Comparison of ENCODE assay signal across 8 cellular contexts in genomic region chr3:48685603-48686511, GRCh38. TPM values are rescaled to one million over a fixed set of nuclear protein-coding genes. Genes with fewer than 3 reads are reported as not detected.
DNase-seq lines count a peak whose midpoint lies in the region; ATAC-seq and TF ChIP-seq lines count a peak whose summit lies in the region.

Gene NCKIPSD (minus strand): TSS chr3:48685915. CDS start chr3:48685807, 108 bp downstream.

- POLR2A ChIA-PET in AG04450 (lab: Yijun Ruan, JAX) (interaction anchor here (1.0 to 2.9 kb wide), 4 partner anchors 21 to 31 kb away, joined by 3 to 10 read pairs (median 5); partner anchors contain the start of gene IP6K2), activated B cell treated with CpG ODN at 0.5 μM for 24 hours (lab: Charles Lee) (interaction anchor here (0.6 to 1.3 kb wide), 3 partner anchors 20 to 75 kb away, joined by 3 to 7 read pairs (median 5); no protein-coding TSS in a partner anchor)

- peak within 1 kb of the TSS; percentile 21 for H3K27ac ChIP-seq in AG04450 (ENCODE audit: low read depth, low read length)

- TF ChIP-seq CTCF in AG04450 (IDR thresholded peaks at IDR 0.05; ENCODE audit: low read depth, low read length) (peak; percentile 71), activated B cell treated with CpG ODN at 0.5 μM for 24 hours (IDR thresholded peaks at IDR 0.05) (peak; percentile 24), cardiac fibroblast (IDR thresholded peaks at IDR 0.05; ENCODE audit: low read depth, low read length) (peak; percentile 73)

- H3K9me3 ChIP-seq in AG04450 (ENCODE audit: control insufficient read depth, insufficient read depth, low read length) = no peaks in the 10 kb centered on the region

- intact Hi-C loops in activated B cell treated with CpG ODN at 0.5 μM for 24 hours (cut with micrococcal nuclease) = loop anchor here (1.0 to 10.0 kb wide), 11 partner anchors 21 to 411 kb away; partner anchors contain the start of genes ARIH2, IP6K2, PRKAR2A and SLC26A6

- CTCF ChIA-PET in AG04450 (lab: Charles Lee) = interaction anchor here (0.6 to 1.5 kb wide), 14 partner anchors 10 to 333 kb away, joined by 3 to 5 read pairs (median 4); partner anchors contain the start of genes ARIH2, SLC26A6 and UCN2
- CTCF ChIA-PET in activated B cell treated with CpG ODN at 0.5 μM for 24 hours (lab: Charles Lee) = interaction anchor here (1.0 to 1.5 kb wide), 4 partner anchors 12 to 285 kb away, joined by 3 to 6 read pairs (median 4); no protein-coding TSS in a partner anchor

- peaks cover 30% of the 10 kb centered on the region for H3K4me1 Mint-ChIP-seq in activated B cell treated with CpG ODN at 0.5 μM for 24 hours

- H3K9me3 Mint-ChIP-seq in activated B cell treated with CpG ODN at 0.5 μM for 24 hours = no peaks in the 10 kb centered on the region

- peaks cover 57% of the 10 kb centered on the region for H3K36me3 Mint-ChIP-seq in activated B cell treated with CpG ODN at 0.5 μM for 24 hours (ENCODE audit: low read depth)

- DNase-seq in AG04450 (ENCODE audit: low read depth, low spot score) (no peak), NCI-H226 (peak; percentile 60), activated B cell treated with CpG ODN at 0.5 μM for 24 hours (peak; percentile 94), cardiac fibroblast (ENCODE audit: low read depth in 2 of 2) (peak; percentile 80 to 84), iris pigment epithelial cell (ENCODE audit: low read depth) (peak; percentile 77)
- peak; percentile 81 to 91 (median 88) for DNase-seq in stimulated activated CD4-positive, alpha-beta T cell treated with anti-CD3 and anti-CD28 coated beads, Interleukin-12 subunit alpha, Interleukin-12 subunit beta, amount 100 ng/mL, for 48 hours (ENCODE audit: low read depth in 2 of 3, low spot score in 1 of 3)

- H3K27me3 ChIP-seq in AG04450 (ENCODE audit: control insufficient read depth, insufficient read depth, low read length) = no peaks in the 10 kb centered on the region

- peak; percentile 50 for ATAC-seq in HG03060 (IDR thresholded peaks at IDR 0.05; ENCODE audit: low read depth, unreplicated experiment)
- peak; percentile 92 for ATAC-seq in activated B cell treated with CpG ODN at 0.5 μM for 24 hours (ENCODE audit: low read depth)

- no peaks in the 10 kb centered on the region for H3K27me3 Mint-ChIP-seq in activated B cell treated with CpG ODN at 0.5 μM for 24 hours

- H3K4me3 Mint-ChIP-seq in activated B cell treated with CpG ODN at 0.5 μM for 24 hours = peak within 1 kb of the TSS; percentile 90

- peak within 1 kb of the TSS; percentile 86 for H3K27ac Mint-ChIP-seq in activated B cell treated with CpG ODN at 0.5 μM for 24 hours

- H3K4me3 ChIP-seq in AG04450 (ENCODE audit: low read depth, low read length) = peak within 1 kb of the TSS; percentile 94
- peak within 1 kb of the TSS; percentile 67 to 95 for H3K4me3 ChIP-seq in cardiac fibroblast (replicated peaks in 1 of 2; ENCODE audit: low read depth in 2 of 2, low read length in 2 of 2)

- peak; percentile 92 for TF ChIP-seq POLR2A in GM18526 (IDR thresholded peaks at IDR 0.05; ENCODE audit: extremely low read depth, insufficient read length)

RNA-seq across cellular contexts. Expression of gene NCKIPSD, which starts in this region (rescaled TPM):
- 25.4 and 36.3 TPM in 2 replicates for polyA plus RNA-seq in AG04450 (2011; rRNA removed)
- polyA minus RNA-seq in AG04450 (2011; rRNA and poly(A)+ RNA removed) = 41.5 and 70.4 TPM in 2 replicates
- 9.2 and 9.7 TPM in 2 replicates for total RNA-seq in activated B cell treated with CpG ODN at 0.5 μM for 24 hours
